Comparison of ENCODE assay signal across 30 cellular contexts in genomic region chr7:4134631-4135030, GRCh38.
A peak's percentile ranks its signal among the peaks of the same experiment; 100 is the strongest.
DNase-seq lines count a peak whose midpoint lies in the region; ATAC-seq, FAIRE-seq and TF ChIP-seq lines count a peak whose summit lies in the region.
"Had no signal": no experiment of that assay in that cellular context is flagged by ENCODE, and none has a peak within 500 bp of the region (broad histone marks: within the 10 kb centered on the region; RNA-seq: fewer than 3 reads in every experiment).

No MANE protein-coding gene starts in this region.

- FAIRE-seq in kidney (lab: Jason Lieb, UNC) (no peak), small intestine (lab: Jason Lieb, UNC) (no peak)
- FAIRE-seq: GM19239 had no signal

- no peak overlapping the region for H3K4me3 ChIP-seq in body of pancreas
- H3K4me3 ChIP-seq in kidney (ENCODE audit: low read length in 2 of 2), result peak overlapping the region; percentile 14 to 27
- H3K4me3 ChIP-seq in neural progenitor cell, result no peak overlapping the region
- peak overlapping the region in 1 of 2 donors; percentile 35 for H3K4me3 ChIP-seq in small intestine (ENCODE audit: low read depth in 1 of 2, low read length in 2 of 2)
- H3K4me3 ChIP-seq: adrenal gland, esophagus squamous epithelium, GM23338, SK-N-MC, thoracic aorta had no signal

- no peak overlapping the region for H2AFZ ChIP-seq in neural progenitor cell (replicated peaks)
- H2AFZ ChIP-seq: GM23338 had no signal

- no peaks in the 10 kb centered on the region for H3K9me3 Mint-ChIP-seq in neural progenitor cell
- H3K9me3 Mint-ChIP-seq: activated naive CD4-positive, alpha-beta T cell treated with anti-CD3 and anti-CD28 coated beads, Interleukin-2, amount 10 ng/mL, durations not matched to agents 7 days and 5 days; CD8-positive, alpha-beta T cell; GM23338; mesothelial cell of epicardium; stimulated activated naive CD8-positive, alpha-beta T cell treated with anti-CD3 and anti-CD28 coated beads, Interleukin-15, amount 100 ng/mL, for 72 hours had no signal

- no peak overlapping the region for H3K4me3 Mint-ChIP-seq in neural progenitor cell
- H3K4me3 Mint-ChIP-seq: activated CD8-positive, alpha-beta memory T cell treated with anti-CD3 and anti-CD28 coated beads, Interleukin-2, amount 10 ng/mL, durations not matched to agents 7 days and 5 days; activated naive CD4-positive, alpha-beta T cell treated with anti-CD3 and anti-CD28 coated beads, Interleukin-2, amount 10 ng/mL, durations not matched to agents 7 days and 5 days; CD8-positive, alpha-beta T cell; GM23338; HFFc6; mesothelial cell of epicardium; stimulated activated naive CD8-positive, alpha-beta T cell treated with anti-CD3 and anti-CD28 coated beads, Interleukin-15, amount 100 ng/mL, for 72 hours had no signal

- H3K4me2 ChIP-seq in neural progenitor cell, result no peak overlapping the region
- H3K4me2 ChIP-seq: GM23338 had no signal

- TF ChIP-seq POLR2A in body of pancreas (IDR thresholded peaks at IDR 0.05), result peak in 1 of 3 donors; percentile 18

- peak; percentile 53 to 81 (median 76) for DNase-seq in body of pancreas
- no peak for DNase-seq in kidney
- DNase-seq in neural progenitor cell (ENCODE audit: low spot score), result no peak
- peak; percentile 83 for DNase-seq in small intestine
- DNase-seq in H4 (ENCODE audit: low spot score), result no peak
- DNase-seq: activated CD8-positive, alpha-beta memory T cell treated with anti-CD3 and anti-CD28 coated beads, Interleukin-2, amount 10 ng/mL, durations not matched to agents 7 days and 5 days; activated naive CD4-positive, alpha-beta T cell treated with anti-CD3 and anti-CD28 coated beads, Interleukin-2, amount 10 ng/mL, durations not matched to agents 7 days and 5 days; activated T-cell treated with anti-CD3 and anti-CD28 coated beads, Interleukin-2, amount 50 U/mL, for 48 hours; adrenal gland; BE2C; CD8-positive, alpha-beta T cell; DMS 273 treated with DMSO at 0.1 percent for 48 hours; esophagus squamous epithelium; foreskin melanocyte; HFFc6; NCI-H1092 treated with DMSO at 0.1 percent for 48 hours; NCI-H187; NCI-H2171; NCI-H510A treated with DMSO at 0.1 percent for 48 hours; stimulated activated CD8-positive, alpha-beta memory T cell treated with anti-CD3 and anti-CD28 coated beads, Interleukin-4, amount 100 ng/mL, for 48 hours; stimulated activated naive CD8-positive, alpha-beta T cell treated with anti-CD3 and anti-CD28 coated beads, Interleukin-15, amount 100 ng/mL, for 72 hours; T-helper 1 cell had no signal

- H4K20me1 ChIP-seq in neural progenitor cell (ENCODE audit: low read depth), result no peaks in the 10 kb centered on the region

- no peaks in the 10 kb centered on the region for H3K9me3 ChIP-seq in body of pancreas
- H3K9me3 ChIP-seq in kidney (ENCODE audit: control insufficient read depth in 1 of 2, low read length in 2 of 2), result no peaks in the 10 kb centered on the region
- H3K9me3 ChIP-seq in neural progenitor cell (ENCODE audit: low read depth), result no peaks in the 10 kb centered on the region
- no peaks in the 10 kb centered on the region for H3K9me3 ChIP-seq in small intestine (ENCODE audit: control insufficient read depth, low read depth)
- H3K9me3 ChIP-seq: adrenal gland, BE2C, esophagus squamous epithelium, thoracic aorta had no signal

- ATAC-seq in body of pancreas, result peak; percentile 56
- no peak for ATAC-seq in HG02884 (IDR thresholded peaks at IDR 0.05; ENCODE audit: unreplicated experiment)
- ATAC-seq in HG03025 (IDR thresholded peaks at IDR 0.05; ENCODE audit: low FRiP score, unreplicated experiment), result no peak
- ATAC-seq: activated CD8-positive, alpha-beta memory T cell treated with anti-CD3 and anti-CD28 coated beads, Interleukin-2, amount 10 ng/mL, durations not matched to agents 7 days and 5 days; CD8-positive, alpha-beta T cell; GM23338; stimulated activated naive CD8-positive, alpha-beta T cell treated with anti-CD3 and anti-CD28 coated beads, Interleukin-15, amount 100 ng/mL, for 72 hours had no signal

- H3K27me3 ChIP-seq in body of pancreas (no peaks in the 10 kb centered on the region), neural progenitor cell (no peaks in the 10 kb centered on the region), small intestine (ENCODE audit: control insufficient read depth in 2 of 2, insufficient read depth in 2 of 2, low read length in 2 of 2) (no peaks in the 10 kb centered on the region)
- H3K27me3 ChIP-seq: adrenal gland, BE2C had no signal

- H3F3A ChIP-seq in neural progenitor cell (ENCODE audit: low read depth), result no peaks in the 10 kb centered on the region

- TF ChIP-seq CTCF in body of pancreas (IDR thresholded peaks at IDR 0.05) (no peak), kidney (IDR thresholded peaks at IDR 0.05; ENCODE audit: borderline replicate concordance, extremely low read depth, insufficient read depth) (no peak), neural progenitor cell (IDR thresholded peaks at IDR 0.05) (no peak)

- 49 to 65% methylated on average over 17 to 19 of the region's 20 CpGs for WGBS in body of pancreas, 2 donors
- 18 to 69% (median 56%) methylated on average over 20 of the region's 20 CpGs for WGBS in small intestine, 3 donors

- H3K27me3 Mint-ChIP-seq in neural progenitor cell (ENCODE audit: insufficient read depth, low read depth), result peaks cover 3% of the 10 kb centered on the region
- H3K27me3 Mint-ChIP-seq: activated CD8-positive, alpha-beta memory T cell treated with anti-CD3 and anti-CD28 coated beads, Interleukin-2, amount 10 ng/mL, durations not matched to agents 7 days and 5 days; activated naive CD4-positive, alpha-beta T cell treated with anti-CD3 and anti-CD28 coated beads, Interleukin-2, amount 10 ng/mL, durations not matched to agents 7 days and 5 days; stimulated activated naive CD8-positive, alpha-beta T cell treated with anti-CD3 and anti-CD28 coated beads, Interleukin-15, amount 100 ng/mL, for 72 hours had no signal

- peaks cover 23% of the 10 kb centered on the region for H3K4me1 ChIP-seq in body of pancreas
- no peaks in the 10 kb centered on the region for H3K4me1 ChIP-seq in kidney (ENCODE audit: control insufficient read depth in 1 of 2, insufficient read depth in 1 of 2, low read depth in 1 of 2, low read length in 2 of 2)
- H3K4me1 ChIP-seq in neural progenitor cell, result peaks cover 16% of the 10 kb centered on the region
- peaks cover 0 to 7% of the 10 kb centered on the region in 2 donors for H3K4me1 ChIP-seq in small intestine (ENCODE audit: control insufficient read depth in 2 of 2, insufficient read depth in 1 of 2, low read depth in 1 of 2, low read length in 1 of 2)
- H3K4me1 ChIP-seq: adrenal gland, BE2C, esophagus squamous epithelium had no signal

- H3K4me1 Mint-ChIP-seq in neural progenitor cell, result peaks cover 43% of the 10 kb centered on the region
- H3K4me1 Mint-ChIP-seq: activated CD8-positive, alpha-beta memory T cell treated with anti-CD3 and anti-CD28 coated beads, Interleukin-2, amount 10 ng/mL, durations not matched to agents 7 days and 5 days; activated naive CD4-positive, alpha-beta T cell treated with anti-CD3 and anti-CD28 coated beads, Interleukin-2, amount 10 ng/mL, durations not matched to agents 7 days and 5 days; stimulated activated naive CD8-positive, alpha-beta T cell treated with anti-CD3 and anti-CD28 coated beads, Interleukin-15, amount 100 ng/mL, for 72 hours had no signal

- peak overlapping the region; percentile 63 to 82 (median 72) for H3K27ac ChIP-seq in body of pancreas
- H3K27ac ChIP-seq in kidney (ENCODE audit: low read depth in 2 of 2, low read length in 2 of 2), result peak overlapping the region; percentile 29 to 83
- no peak overlapping the region for H3K27ac ChIP-seq in neural progenitor cell
- peak overlapping the region in 1 of 2 donors; percentile 8 for H3K27ac ChIP-seq in small intestine (ENCODE audit: low read depth in 1 of 2, low read length in 1 of 2)
- H3K27ac ChIP-seq: adrenal gland, esophagus squamous epithelium, RWPE1, SK-N-MC, thoracic aorta had no signal

- no peaks in the 10 kb centered on the region for H3K79me2 ChIP-seq in neural progenitor cell (ENCODE audit: low read depth)

- H3K27ac Mint-ChIP-seq in neural progenitor cell, result peak overlapping the region; percentile 57
- H3K27ac Mint-ChIP-seq: activated CD8-positive, alpha-beta memory T cell treated with anti-CD3 and anti-CD28 coated beads, Interleukin-2, amount 10 ng/mL, durations not matched to agents 7 days and 5 days; activated naive CD4-positive, alpha-beta T cell treated with anti-CD3 and anti-CD28 coated beads, Interleukin-2, amount 10 ng/mL, durations not matched to agents 7 days and 5 days; CD8-positive, alpha-beta T cell; GM23338; HFFc6; stimulated activated naive CD8-positive, alpha-beta T cell treated with anti-CD3 and anti-CD28 coated beads, Interleukin-15, amount 100 ng/mL, for 72 hours had no signal

- H3K9ac ChIP-seq in kidney (ENCODE audit: low read length in 2 of 2), result no peak overlapping the region
- H3K9ac ChIP-seq in neural progenitor cell, result no peak overlapping the region

- peaks cover 13% of the 10 kb centered on the region for H3K36me3 Mint-ChIP-seq in neural progenitor cell
- H3K36me3 Mint-ChIP-seq: activated CD8-positive, alpha-beta memory T cell treated with anti-CD3 and anti-CD28 coated beads, Interleukin-2, amount 10 ng/mL, durations not matched to agents 7 days and 5 days; activated naive CD4-positive, alpha-beta T cell treated with anti-CD3 and anti-CD28 coated beads, Interleukin-2, amount 10 ng/mL, durations not matched to agents 7 days and 5 days; CD8-positive, alpha-beta T cell had no signal

- intact Hi-C loops in body of pancreas (cut with DNase I), result no loop called here
- intact Hi-C loops in kidney (cut with DNase I), result no loop called here

- H3K36me3 ChIP-seq in body of pancreas (replicated peaks in 1 of 2; ENCODE audit: insufficient read depth in 1 of 2, low read depth in 2 of 2) (no peaks in the 10 kb centered on the region), kidney (ENCODE audit: control insufficient read depth in 1 of 2, insufficient read depth in 2 of 2, low read length in 2 of 2) (no peaks in the 10 kb centered on the region), neural progenitor cell (no peaks in the 10 kb centered on the region), small intestine (ENCODE audit: control insufficient read depth in 2 of 2, insufficient read depth in 2 of 2, low read length in 2 of 2) (no peaks in the 10 kb centered on the region)
- H3K36me3 ChIP-seq: adrenal gland, BE2C, esophagus squamous epithelium had no signal

Comparison
In these comparisons a context has a peak if more than half of its experiments do, and no peak if none do; other contexts are left out.
1. DNase-seq: peak in body of pancreas (4 of 4) and small intestine (single experiment); none in kidney (single experiment), neural progenitor cell (single experiment) and H4 (single experiment).
2. H3K4me3 ChIP-seq: peak in kidney (2 of 2); none in body of pancreas (0 of 2) and neural progenitor cell (single experiment).